Comparison of ENCODE assay signal across 8 cellular contexts in genomic region chr9:129028192-129028966, GRCh38. TPM values are rescaled to one million over a fixed set of nuclear protein-coding genes. Genes with fewer than 3 reads are reported as not detected.
DNase-seq lines count a peak whose midpoint lies in the region; ATAC-seq and TF ChIP-seq lines count a peak whose summit lies in the region.

TSS of gene SH3GLB2 (minus strand) at chr9:129028331. CDS start at chr9:129028154, 177 bp downstream.

- no peaks in the 10 kb centered on the region for H3F3A ChIP-seq in PC-3 (ENCODE audit: low read length, unreplicated experiment)

- 0 out of 2 replicates have a peak within 1 kb of the TSS, but pooled peaks have one; percentile 59 for H2AFZ ChIP-seq in PC-3 (ENCODE audit: low read length)

- H3K9ac ChIP-seq in PC-3 (ENCODE audit: low read length) = peak within 1 kb of the TSS; percentile 66

- H3K9me3 Mint-ChIP-seq in activated T-cell treated with anti-CD3 and anti-CD28 coated beads, Interleukin-2, amount 50 U/mL, for 4 hours = no peaks in the 10 kb centered on the region

- no peaks in the 10 kb centered on the region for H4K20me1 ChIP-seq in PC-3 (ENCODE audit: low read length)

- peak; percentile 64 for TF ChIP-seq CTCF in PC-3 (conservative IDR thresholded peaks at IDR 0.05; ENCODE audit: low read depth, low read length)

- no peak for TF ChIP-seq EP300 in Ishikawa (IDR thresholded peaks at IDR 0.05; ENCODE audit: borderline replicate concordance)

- CTCF ChIA-PET in PC-3 (lab: Charles Lee) = interaction anchor here (0.5 to 1.0 kb wide), 13 partner anchors 14 to 357 kb away, joined by 3 to 9 read pairs (median 3); partner anchors contain the start of genes ENDOG, KYAT1 and LRRC8A

- no peaks in the 10 kb centered on the region for H3K9me2 ChIP-seq in PC-3 (replicated peaks; ENCODE audit: low read length)

- no peaks in the 10 kb centered on the region for H3K36me3 ChIP-seq in PC-3 (ENCODE audit: low read depth, low read length)

- no peaks in the 10 kb centered on the region for H3K36me3 Mint-ChIP-seq in activated T-cell treated with anti-CD3 and anti-CD28 coated beads, Interleukin-2, amount 50 U/mL, for 4 hours (ENCODE audit: insufficient read depth)

- POLR2A ChIA-PET in PC-3 (lab: Charles Lee; ENCODE audit: unreplicated experiment) = interaction anchor here (0.5 to 1.0 kb wide), 2 partner anchors 24 to 53 kb away, joined by 3 to 4 read pairs; partner anchors contain the start of gene DOLPP1

- ATAC-seq in GM21529 (IDR thresholded peaks at IDR 0.05; ENCODE audit: unreplicated experiment) (peak; percentile 72), PC-3 (peak; percentile 84), esophagus mucosa (peak; percentile 92)
- ATAC-seq in activated T-cell treated with anti-CD3 and anti-CD28 coated beads, Interleukin-2, amount 50 U/mL, for 4 hours = peak; percentile 90

- DNase-seq in DMS153 (lab: John Stamatoyannopoulos, UW) (peak; percentile 65), PC-3 (peak; percentile 83), myocyte (ENCODE audit: low read depth) (peak; percentile 90)
- DNase-seq in activated T-cell treated with anti-CD3 and anti-CD28 coated beads, Interleukin-2, amount 50 U/mL, for 4 hours = peak; percentile 94
- DNase-seq in stimulated activated CD8-positive, alpha-beta memory T cell treated with anti-CD3 and anti-CD28 coated beads, Interleukin-7, amount 100 ng/mL, for 4 hours (ENCODE audit: low read depth in 2 of 2) = peak; percentile 87 to 91

- peak; percentile 52 for TF ChIP-seq RAD21 in Ishikawa (IDR thresholded peaks at IDR 0.05; ENCODE audit: low read depth)

- intact Hi-C loops in PC-3 (cut with micrococcal nuclease) = no loop called here

- BruUV-seq in PC-3 (replicated peaks; lab: Mats Ljungman, UMichigan) = no TSS peak

- H3K79me2 ChIP-seq in PC-3 (ENCODE audit: low read length) = peaks cover 29% of the 10 kb centered on the region

- peak within 1 kb of the TSS; percentile 83 for H3K4me3 Mint-ChIP-seq in activated T-cell treated with anti-CD3 and anti-CD28 coated beads, Interleukin-2, amount 50 U/mL, for 4 hours

- no peaks in the 10 kb centered on the region for H3K9me3 ChIP-seq in PC-3 (ENCODE audit: low read length)

- no peaks in the 10 kb centered on the region for H3K27me3 Mint-ChIP-seq in activated T-cell treated with anti-CD3 and anti-CD28 coated beads, Interleukin-2, amount 50 U/mL, for 4 hours (ENCODE audit: low read depth)

- H3K27ac ChIP-seq in PC-3 (ENCODE audit: low read length) = no peak within 1 kb of the TSS

- H3K4me1 ChIP-seq in PC-3 (ENCODE audit: insufficient read depth, low read length) = peaks cover 15% of the 10 kb centered on the region; the same call in 1 of the 2 replicates

- peaks cover 20% of the 10 kb centered on the region for H3K4me1 Mint-ChIP-seq in activated T-cell treated with anti-CD3 and anti-CD28 coated beads, Interleukin-2, amount 50 U/mL, for 4 hours (ENCODE audit: low read depth)

- peak within 1 kb of the TSS; percentile 84 for H3K4me3 ChIP-seq in PC-3 (ENCODE audit: low read length)

- peak within 1 kb of the TSS; percentile 94 for H3K4me2 ChIP-seq in PC-3 (ENCODE audit: low read length)

- no peaks in the 10 kb centered on the region for H3K27me3 ChIP-seq in PC-3 (ENCODE audit: low read length)

TF ChIP-seq in Ishikawa, 13 proteins besides CTCF, POLR2A, EP300 and RAD21:
- no peak for TF ChIP-seq REST (IDR thresholded peaks at IDR 0.05; ENCODE audit: low read depth)
- TF ChIP-seq USF1 (IDR thresholded peaks at IDR 0.05) = no peak
- 0 out of 2 replicates have a peak, but pooled peaks have one; percentile 11 for TF ChIP-seq NFIC (IDR thresholded peaks at IDR 0.05)

RNA-seq across cellular contexts. Expression of gene SH3GLB2, which starts in this region (rescaled TPM):
- 44.1 and 60.4 TPM in 2 replicates for total RNA-seq in PC-3 (2014; rRNA removed)
- total RNA-seq in activated T-cell treated with anti-CD3 and anti-CD28 coated beads, Interleukin-2, amount 50 U/mL, for 4 hours = 10 to 100 TPM; 37.5 to 43.2 (median 40.9) TPM
- 101 TPM for total RNA-seq in esophagus mucosa
- total RNA-seq in myocyte = 119 and 154 TPM in 2 replicates
- 74.1 TPM for polyA plus RNA-seq in myocyte (2012)
